In the genomic region with DNA sequence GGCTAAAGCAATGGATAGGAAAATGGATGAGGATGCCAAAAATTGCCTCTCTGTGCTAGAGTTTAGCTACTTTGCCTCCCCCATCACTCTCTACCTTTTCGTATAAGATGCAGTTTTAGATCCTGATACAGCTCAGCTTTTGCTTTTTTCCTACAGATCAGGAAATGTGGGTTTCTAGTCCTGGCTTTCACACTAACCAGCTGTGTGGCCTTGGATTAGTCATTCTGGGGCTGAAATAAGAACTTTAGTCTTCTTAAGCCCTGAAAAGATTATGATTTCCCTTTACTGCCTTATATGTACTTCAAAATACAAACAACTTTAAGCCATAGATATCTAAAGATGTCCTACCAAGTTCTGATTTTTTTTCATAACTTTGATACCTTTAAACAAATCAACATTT, we compare ENCODE assay signal across 9 cellular contexts.
"Had no signal": no experiment of that assay in that cellular context is flagged by ENCODE, and none has a peak within 500 bp of the region (broad histone marks: within the 10 kb centered on the region; RNA-seq: fewer than 3 reads in every experiment).

No MANE protein-coding gene starts in this region.

- H3K9me3 Mint-ChIP-seq: H9, IgD-negative memory B cell had no signal

- FAIRE-seq: H54, HepG2 had no signal

- H3K27me3 Mint-ChIP-seq: IgD-negative memory B cell had no signal

- ATAC-seq: HepG2 had no signal

- H3K27ac Mint-ChIP-seq: H9, IgD-negative memory B cell had no signal

- H3K4me3 ChIP-seq: GM23248 had no signal

- DNase-seq: GM23248, GOT3, H9, HCEC 1CT, KBM-7 had no signal

- H3K4me3 Mint-ChIP-seq: H9, IgD-negative memory B cell had no signal

- H3K36me3 Mint-ChIP-seq: IgD-negative memory B cell had no signal

- H3K27ac ChIP-seq: GM23248, HL-60 had no signal
